Comparison of ENCODE assay signal across 18 cellular contexts in the genomic region with DNA sequence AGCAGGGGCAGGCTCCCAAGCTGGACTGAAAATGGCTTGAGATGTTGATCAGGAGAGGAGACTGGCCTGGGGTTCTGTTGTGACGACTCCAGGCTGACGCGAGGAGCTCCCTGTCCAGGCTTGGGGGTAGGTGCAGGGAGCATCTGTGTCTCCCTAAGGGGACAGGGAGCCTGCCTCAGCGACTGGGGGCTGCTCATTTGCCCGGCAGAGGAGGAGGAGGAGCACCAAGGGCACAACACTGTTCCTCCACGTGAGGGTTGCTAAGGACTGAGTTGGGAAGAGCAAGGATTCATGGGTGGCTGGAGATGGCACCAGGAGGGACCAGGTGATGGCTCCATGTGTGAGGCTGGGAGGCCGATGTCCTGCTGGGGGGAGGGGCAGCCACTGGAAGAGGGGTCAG. TPM values are rescaled to one million over a fixed set of nuclear protein-coding genes. Genes with fewer than 3 reads are reported as not detected.
DNase-seq lines count a peak whose midpoint lies in the region; ATAC-seq and TF ChIP-seq lines count a peak whose summit lies in the region.
"Had no signal": no experiment of that assay in that cellular context is flagged by ENCODE, and none has a peak within 500 bp of the region (broad histone marks: within the 10 kb centered on the region; RNA-seq: fewer than 3 reads in every experiment).

No MANE protein-coding gene starts in this region.

- CTCF ChIA-PET in mammary epithelial cell (lab: Charles Lee; ENCODE audit: low non-redundant PET) = no interaction called here

- peak overlapping the region; percentile 60 for H3K14ac ChIP-seq in neuronal stem cell (ENCODE audit: low read length)

- H3K9ac ChIP-seq in neuronal stem cell (ENCODE audit: low read depth, low read length, poor library complexity) (no peak overlapping the region), mammary epithelial cell (ENCODE audit: insufficient read depth, low read length) (no peak overlapping the region)

- no peaks in the 10 kb centered on the region for H3K9me3 Mint-ChIP-seq in activated T-cell treated with anti-CD3 and anti-CD28 coated beads, Interleukin-2, amount 50 U/mL, for 24 hours
- no peaks in the 10 kb centered on the region for H3K9me3 Mint-ChIP-seq in activated T-cell treated with anti-CD3 and anti-CD28 coated beads, Interleukin-2, amount 50 U/mL, for 72 hours
- H3K9me3 Mint-ChIP-seq in activated T-helper 17 cell treated with anti-CD3 and anti-CD28 coated beads, Interleukin-2, amount 50 U/mL, for 72 hours = no peaks in the 10 kb centered on the region
- H3K9me3 Mint-ChIP-seq: CD14-positive monocyte had no signal

- peak overlapping the region; percentile 22 for H4K91ac ChIP-seq in neuronal stem cell (ENCODE audit: low read depth, low read length, poor library complexity)

- H2BK120ac ChIP-seq in neuronal stem cell (ENCODE audit: low read depth, low read length) = no peak overlapping the region

- in situ Hi-C loops in mammary epithelial cell (cut with MboI; ENCODE audit: low sequenced_read_pairs in 2 of 2) = no loop called here

- no peaks in the 10 kb centered on the region for H3K79me2 ChIP-seq in mammary epithelial cell (ENCODE audit: insufficient read depth, low read length)

- H3K4me3 ChIP-seq in neuronal stem cell (ENCODE audit: low read length in 2 of 2) (no peak overlapping the region), mammary epithelial cell (replicated peaks in 1 of 3; ENCODE audit: insufficient read depth in 1 of 3, low read depth in 2 of 3, low read length in 3 of 3) (no peak overlapping the region)
- H3K4me3 ChIP-seq: PC-9 had no signal

- no peaks in the 10 kb centered on the region for H4K20me1 ChIP-seq in mammary epithelial cell (ENCODE audit: insufficient read depth, low read length)

- H2BK5ac ChIP-seq in neuronal stem cell (ENCODE audit: low read length) = no peak overlapping the region

- ATAC-seq in activated T-cell treated with anti-CD3 and anti-CD28 coated beads, Interleukin-2, amount 50 U/mL, for 72 hours (replicated peaks in 1 of 2) = no peak
- no peak for ATAC-seq in activated T-helper 17 cell treated with anti-CD3 and anti-CD28 coated beads, Interleukin-2, amount 50 U/mL, for 72 hours (replicated peaks)
- ATAC-seq in left lobe of liver (no peak), GM19328 (IDR thresholded peaks at IDR 0.05; ENCODE audit: unreplicated experiment) (no peak)

- peaks cover 5 to 34% of the 10 kb centered on the region in 2 donors for H3K36me3 ChIP-seq in neuronal stem cell (replicated peaks in 1 of 2; ENCODE audit: control insufficient read depth in 2 of 2, insufficient read depth in 2 of 2, low read length in 2 of 2)
- no peaks in the 10 kb centered on the region for H3K36me3 ChIP-seq in mammary epithelial cell (ENCODE audit: insufficient read depth, low read length)

- no peak for DNase-seq in activated T-cell treated with anti-CD3 and anti-CD28 coated beads, Interleukin-2, amount 50 U/mL, for 24 hours
- no peak for DNase-seq in activated T-cell treated with anti-CD3 and anti-CD28 coated beads, Interleukin-2, amount 50 U/mL, for 72 hours
- DNase-seq in left lobe of liver (ENCODE audit: low spot score) = peak; percentile 22
- no peak for DNase-seq in neuronal stem cell (ENCODE audit: low spot score)
- DNase-seq in mammary epithelial cell = no peak
- no peak for DNase-seq in kidney glomerular epithelial cell (lab: John Stamatoyannopoulos, UW)
- DNase-seq: AML-193, DMS79, Karpas-422, NCI-H1417 treated with DMSO at 0.1 percent for 48 hours, NCI-H187 treated with DMSO at 0.1 percent for 48 hours, NCI-H345, NCI-H526, PC-9 had no signal

- H3K4me1 ChIP-seq in neuronal stem cell (ENCODE audit: control insufficient read depth in 2 of 2, insufficient read depth in 1 of 2, low read depth in 1 of 2, low read length in 2 of 2) = peaks cover 6 to 14% of the 10 kb centered on the region in 2 donors
- H3K4me1 ChIP-seq in mammary epithelial cell (ENCODE audit: insufficient read depth, low read length) = peaks cover 8% of the 10 kb centered on the region

- peaks cover 2% of the 10 kb centered on the region for H3K4me1 Mint-ChIP-seq in activated T-cell treated with anti-CD3 and anti-CD28 coated beads, Interleukin-2, amount 50 U/mL, for 24 hours (ENCODE audit: low read depth)
- H3K4me1 Mint-ChIP-seq in activated T-cell treated with anti-CD3 and anti-CD28 coated beads, Interleukin-2, amount 50 U/mL, for 72 hours (ENCODE audit: low read depth) = no peaks in the 10 kb centered on the region
- H3K4me1 Mint-ChIP-seq in activated T-helper 17 cell treated with anti-CD3 and anti-CD28 coated beads, Interleukin-2, amount 50 U/mL, for 72 hours = no peaks in the 10 kb centered on the region
- H3K4me1 Mint-ChIP-seq: CD14-positive monocyte had no signal

- peak overlapping the region; percentile 15 for H2AK5ac ChIP-seq in neuronal stem cell (ENCODE audit: low read depth, low read length)

- H3K27me3 ChIP-seq in neuronal stem cell (ENCODE audit: control insufficient read depth in 3 of 3, insufficient read depth in 3 of 3, low read depth in 1 of 3, low read length in 3 of 3) (no peaks in the 10 kb centered on the region), mammary epithelial cell (ENCODE audit: insufficient read depth, low read length) (no peaks in the 10 kb centered on the region)

- H3K9me3 ChIP-seq in neuronal stem cell (replicated peaks in 1 of 2; ENCODE audit: control insufficient read depth in 2 of 2, insufficient read depth in 1 of 2, low read depth in 1 of 2, low read length in 2 of 2) (no peaks in the 10 kb centered on the region), mammary epithelial cell (replicated peaks; ENCODE audit: insufficient read depth, low read length) (no peaks in the 10 kb centered on the region)

- H3K79me1 ChIP-seq in neuronal stem cell (ENCODE audit: low read depth, low read length) = no peaks in the 10 kb centered on the region

- H2BK15ac ChIP-seq in neuronal stem cell (ENCODE audit: low read length) = no peak overlapping the region

- peak overlapping the region; percentile 35 for H3K18ac ChIP-seq in neuronal stem cell (ENCODE audit: low read length)

- no peak overlapping the region for H2BK12ac ChIP-seq in neuronal stem cell (ENCODE audit: low read length)

- H3K27ac ChIP-seq in neuronal stem cell (replicated peaks; ENCODE audit: low read length) (no peak overlapping the region), mammary epithelial cell (ENCODE audit: insufficient read depth, low read depth, low read length) (no peak overlapping the region)
- H3K27ac ChIP-seq: 22Rv1, PC-9 had no signal

- peak overlapping the region; percentile 20 for H3K27ac Mint-ChIP-seq in activated T-cell treated with anti-CD3 and anti-CD28 coated beads, Interleukin-2, amount 50 U/mL, for 24 hours
- no peak overlapping the region for H3K27ac Mint-ChIP-seq in activated T-cell treated with anti-CD3 and anti-CD28 coated beads, Interleukin-2, amount 50 U/mL, for 72 hours
- peak overlapping the region; percentile 17 for H3K27ac Mint-ChIP-seq in activated T-helper 17 cell treated with anti-CD3 and anti-CD28 coated beads, Interleukin-2, amount 50 U/mL, for 72 hours
- H3K27ac Mint-ChIP-seq: CD14-positive monocyte had no signal

- H3K4me3 Mint-ChIP-seq in activated T-cell treated with anti-CD3 and anti-CD28 coated beads, Interleukin-2, amount 50 U/mL, for 24 hours = no peak overlapping the region
- H3K4me3 Mint-ChIP-seq in activated T-cell treated with anti-CD3 and anti-CD28 coated beads, Interleukin-2, amount 50 U/mL, for 72 hours = no peak overlapping the region
- H3K4me3 Mint-ChIP-seq in activated T-helper 17 cell treated with anti-CD3 and anti-CD28 coated beads, Interleukin-2, amount 50 U/mL, for 72 hours = no peak overlapping the region
- H3K4me3 Mint-ChIP-seq: CD14-positive monocyte had no signal

- H3K27me3 Mint-ChIP-seq in activated T-cell treated with anti-CD3 and anti-CD28 coated beads, Interleukin-2, amount 50 U/mL, for 24 hours = no peaks in the 10 kb centered on the region
- H3K27me3 Mint-ChIP-seq in activated T-cell treated with anti-CD3 and anti-CD28 coated beads, Interleukin-2, amount 50 U/mL, for 72 hours (ENCODE audit: low read depth) = no peaks in the 10 kb centered on the region
- no peaks in the 10 kb centered on the region for H3K27me3 Mint-ChIP-seq in activated T-helper 17 cell treated with anti-CD3 and anti-CD28 coated beads, Interleukin-2, amount 50 U/mL, for 72 hours

- dilution Hi-C loops in mammary epithelial cell (cut with HindIII; ENCODE audit: low sequenced_read_pairs) = no loop called here

- intact Hi-C loops in mammary epithelial cell (cut with micrococcal nuclease) = no loop called here

- no peak overlapping the region for H3K23ac ChIP-seq in neuronal stem cell (ENCODE audit: low read depth, low read length, poor library complexity)

- no peak overlapping the region for H4K8ac ChIP-seq in neuronal stem cell (ENCODE audit: low read depth, low read length)

- no TSS peak for BruUV-seq in mammary epithelial cell (replicated peaks; lab: Mats Ljungman, UMichigan)

- H2AFZ ChIP-seq in neuronal stem cell (ENCODE audit: low read length) = no peak overlapping the region
- H2AFZ ChIP-seq in mammary epithelial cell (ENCODE audit: low read depth, low read length) = no peak overlapping the region
- H2AFZ ChIP-seq: PC-9 had no signal

- no peak for TF ChIP-seq CTCF in mammary epithelial cell (conservative IDR thresholded peaks at IDR 0.05 in 1 of 2, IDR thresholded peaks at IDR 0.05 in 1 of 2; ENCODE audit: extremely low read depth in 1 of 2, insufficient read depth in 1 of 2, low read depth in 1 of 2, low read length in 2 of 2)

- no peak overlapping the region for H3K4me2 ChIP-seq in neuronal stem cell (ENCODE audit: insufficient read depth, low read length, poor library complexity, severe bottlenecking)
- no peak overlapping the region for H3K4me2 ChIP-seq in mammary epithelial cell (ENCODE audit: insufficient read depth, low read depth, low read length)
- H3K4me2 ChIP-seq: PC-9 had no signal

- no peak overlapping the region for H3K4ac ChIP-seq in neuronal stem cell (ENCODE audit: low read length)

- WGBS in neuronal stem cell (ENCODE audit: extremely low coverage in 2 of 2, insufficient read length in 2 of 2, insufficient replicate concordance in 1 of 2), 2 donors = no CpG with 5 or more reads among the region's 7 CpGs
- WGBS in mammary epithelial cell (ENCODE audit: low coverage, missing lambda C conversion rate) = 91% methylated on average over 6 of the region's 7 CpGs

- H3K36me3 Mint-ChIP-seq in activated T-cell treated with anti-CD3 and anti-CD28 coated beads, Interleukin-2, amount 50 U/mL, for 24 hours (ENCODE audit: low read depth) = no peaks in the 10 kb centered on the region
- H3K36me3 Mint-ChIP-seq in activated T-cell treated with anti-CD3 and anti-CD28 coated beads, Interleukin-2, amount 50 U/mL, for 72 hours (ENCODE audit: insufficient read depth in 2 of 2) = no peaks in the 10 kb centered on the region
- H3K36me3 Mint-ChIP-seq in activated T-helper 17 cell treated with anti-CD3 and anti-CD28 coated beads, Interleukin-2, amount 50 U/mL, for 72 hours (ENCODE audit: low read depth) = no peaks in the 10 kb centered on the region
- H3K36me3 Mint-ChIP-seq: CD14-positive monocyte had no signal

RNA-seq across cellular contexts. Expression of gene USP22, which starts 53.3 kb away (rescaled TPM):
- 100 to 1,000 TPM; 175 to 195 TPM for total RNA-seq in activated T-cell treated with anti-CD3 and anti-CD28 coated beads, Interleukin-2, amount 50 U/mL, for 72 hours
- 100 to 1,000 TPM; 136 to 143 TPM for total RNA-seq in activated T-helper 17 cell treated with anti-CD3 and anti-CD28 coated beads, Interleukin-2, amount 50 U/mL, for 72 hours
- total RNA-seq in left lobe of liver (76.1 TPM), mammary epithelial cell (100 to 1,000 TPM; 187 to 318 TPM)
- polyA plus RNA-seq in neuronal stem cell (2013, experiment 1 of 2) = 144 TPM
- polyA plus RNA-seq in neuronal stem cell (2013, experiment 2 of 2) = 140 TPM
- 175 TPM for polyA plus RNA-seq in mammary epithelial cell
- polyA minus RNA-seq in mammary epithelial cell = 423 TPM
